In genomic region chr1:56550132-56550531, GRCh38 we compare ENCODE assay signal across 14 cellular contexts. TPM values are rescaled to one million over a fixed set of nuclear protein-coding genes. Genes with fewer than 3 reads are reported as not detected.
DNase-seq lines count a peak whose midpoint lies in the region; ATAC-seq and TF ChIP-seq lines count a peak whose summit lies in the region.
"Had no signal": no experiment of that assay in that cellular context is flagged by ENCODE, and none has a peak within 500 bp of the region (broad histone marks: within the 10 kb centered on the region; RNA-seq: fewer than 3 reads in every experiment).

No MANE protein-coding gene starts in this region.

- H3K27ac ChIP-seq in H9 (ENCODE audit: insufficient read length, low read depth, low read length): peak overlapping the region; percentile 87
- peak overlapping the region; percentile 77 for H3K27ac ChIP-seq in right cardiac atrium (ENCODE audit: low read length)
- H3K27ac ChIP-seq in neural progenitor cell: peak overlapping the region; percentile 92
- H3K27ac ChIP-seq: colonic mucosa, SJSA1 had no signal

- H3K4me1 Mint-ChIP-seq in H9: peaks cover 89 to 90% of the 10 kb centered on the region in 2 experiments
- H3K4me1 Mint-ChIP-seq in neural progenitor cell: peaks cover 67% of the 10 kb centered on the region
- no peaks in the 10 kb centered on the region for H3K4me1 Mint-ChIP-seq in activated CD4-positive, alpha-beta memory T cell treated with anti-CD3 and anti-CD28 coated beads for 36 hours (ENCODE audit: low read depth)

- CTCF ChIA-PET in activated CD4-positive, alpha-beta memory T cell treated with anti-CD3 and anti-CD28 coated beads for 36 hours (lab: Charles Lee): no interaction called here

- no peak overlapping the region for H2BK12ac ChIP-seq in H9 (ENCODE audit: insufficient read length, low read depth, low read length)

- ATAC-seq in right cardiac atrium (peak in 1 of 2 donors; percentile 43), GM21717 (IDR thresholded peaks at IDR 0.05; ENCODE audit: unreplicated experiment) (no peak), GM18909 (IDR thresholded peaks at IDR 0.05; ENCODE audit: poor library complexity, unreplicated experiment) (no peak)
- ATAC-seq: activated T-cell treated with anti-CD3 and anti-CD28 coated beads, Interleukin-2, amount 50 U/mL, for 72 hours had no signal

- H4K5ac ChIP-seq in H9 (ENCODE audit: insufficient read length, low read depth, low read length): no peak overlapping the region

- H3K27me3 Mint-ChIP-seq in H9 (ENCODE audit: low read depth) (no peaks in the 10 kb centered on the region), neural progenitor cell (ENCODE audit: insufficient read depth, low read depth) (no peaks in the 10 kb centered on the region)
- H3K27me3 Mint-ChIP-seq in activated CD4-positive, alpha-beta memory T cell treated with anti-CD3 and anti-CD28 coated beads for 36 hours: no peaks in the 10 kb centered on the region

- H3K36me3 ChIP-seq in neural progenitor cell: no peaks in the 10 kb centered on the region
- H3K36me3 ChIP-seq: colonic mucosa had no signal

- H3K27ac Mint-ChIP-seq in H9 (peak overlapping the region; percentile 97 to 100 (median 99)), neural progenitor cell (peak overlapping the region; percentile 97)
- no peak overlapping the region for H3K27ac Mint-ChIP-seq in activated CD4-positive, alpha-beta memory T cell treated with anti-CD3 and anti-CD28 coated beads for 36 hours
- H3K27ac Mint-ChIP-seq: activated T-cell treated with anti-CD3 and anti-CD28 coated beads, Interleukin-2, amount 50 U/mL, for 72 hours had no signal

- peak overlapping the region; percentile 59 for H2AK5ac ChIP-seq in H9 (ENCODE audit: insufficient read length, low read length)

- DNase-seq in H9 (peak; percentile 72), NCI-H446 treated with DMSO at 0.1 percent for 48 hours (lab: John Stamatoyannopoulos, UW) (peak; percentile 22), right cardiac atrium (no peak), neural progenitor cell (ENCODE audit: low spot score) (peak; percentile 60), HT-29 (ENCODE audit: low spot score) (no peak)
- no peak for DNase-seq in activated CD4-positive, alpha-beta memory T cell treated with anti-CD3 and anti-CD28 coated beads for 36 hours
- DNase-seq: activated T-cell treated with anti-CD3 and anti-CD28 coated beads, Interleukin-2, amount 50 U/mL, for 72 hours; colonic mucosa; DMS53; NCI-H187; NK-92 treated with Interleukin-12 subunit alpha and Interleukin-12 subunit beta, amount 100 ng/mL, for 24 hours had no signal

- H3K9me3 ChIP-seq in H9 (ENCODE audit: control insufficient read depth, low read depth, low read length): no peaks in the 10 kb centered on the region
- no peaks in the 10 kb centered on the region for H3K9me3 ChIP-seq in right cardiac atrium (ENCODE audit: control insufficient read depth, low read length)
- no peaks in the 10 kb centered on the region for H3K9me3 ChIP-seq in neural progenitor cell (ENCODE audit: low read depth)
- H3K9me3 ChIP-seq: colonic mucosa, SJSA1 had no signal

- no peaks in the 10 kb centered on the region for H3K9me3 Mint-ChIP-seq in H9
- no peaks in the 10 kb centered on the region for H3K9me3 Mint-ChIP-seq in neural progenitor cell
- H3K9me3 Mint-ChIP-seq in activated CD4-positive, alpha-beta memory T cell treated with anti-CD3 and anti-CD28 coated beads for 36 hours: no peaks in the 10 kb centered on the region

- intact Hi-C loops in right cardiac atrium (cut with DNase I): no loop called here
- intact Hi-C loops in activated CD4-positive, alpha-beta memory T cell treated with anti-CD3 and anti-CD28 coated beads for 36 hours (cut with micrococcal nuclease): no loop called here

- H4K20me1 ChIP-seq in H9 (ENCODE audit: control insufficient read depth, insufficient read depth, insufficient read length) (no peaks in the 10 kb centered on the region), neural progenitor cell (ENCODE audit: low read depth) (peaks cover 84% of the 10 kb centered on the region)

- H4K8ac ChIP-seq in H9 (replicated peaks; ENCODE audit: insufficient read length, low read depth, low read length): no peak overlapping the region

- H3K4me2 ChIP-seq in H9 (ENCODE audit: insufficient read depth, insufficient read length, low read length) (peak overlapping the region; percentile 64), neural progenitor cell (peak overlapping the region; percentile 69)

- peaks cover 53% of the 10 kb centered on the region for H3K4me1 ChIP-seq in H9 (ENCODE audit: insufficient read depth, low read length)
- H3K4me1 ChIP-seq in right cardiac atrium (ENCODE audit: control insufficient read depth, insufficient read depth, low read length): peaks cover 43% of the 10 kb centered on the region
- H3K4me1 ChIP-seq in neural progenitor cell: peaks cover 62% of the 10 kb centered on the region
- H3K4me1 ChIP-seq: colonic mucosa had no signal

- peaks cover 36% of the 10 kb centered on the region; the same call in 1 of the 2 replicates for H3K79me2 ChIP-seq in H9 (ENCODE audit: insufficient read depth, low read length)
- peaks cover 98% of the 10 kb centered on the region for H3K79me2 ChIP-seq in neural progenitor cell (ENCODE audit: low read depth)

- no peak overlapping the region for H2BK20ac ChIP-seq in H9 (ENCODE audit: low read depth, low read length, poor library complexity, severe bottlenecking)

- peaks cover 40% of the 10 kb centered on the region for H3F3A ChIP-seq in neural progenitor cell (ENCODE audit: low read depth)

- no peak overlapping the region for H3K23ac ChIP-seq in H9 (ENCODE audit: insufficient read length, low read depth, low read length)

- H3K9ac ChIP-seq in H9 (ENCODE audit: extremely low read depth, insufficient read length, low read length) (peak overlapping the region; percentile 7), neural progenitor cell (no peak overlapping the region)

- H3T11ph ChIP-seq in H9 (ENCODE audit: low read length): no peak overlapping the region

- H3K79me1 ChIP-seq in H9 (ENCODE audit: insufficient read depth, low read depth, low read length, poor library complexity, severe bottlenecking): peaks cover 8% of the 10 kb centered on the region

- H3K56ac ChIP-seq in H9 (ENCODE audit: insufficient read length, low read depth, low read length): no peak overlapping the region

- no peak overlapping the region for H2BK15ac ChIP-seq in H9 (ENCODE audit: low read depth, low read length)

- H3K23me2 ChIP-seq in H9 (ENCODE audit: insufficient read length, low read depth, low read length, poor library complexity, severe bottlenecking): peaks cover 4% of the 10 kb centered on the region

- POLR2A ChIA-PET in activated CD4-positive, alpha-beta memory T cell treated with anti-CD3 and anti-CD28 coated beads for 36 hours (lab: Charles Lee): no interaction called here

- no peak overlapping the region for H3K4me3 ChIP-seq in right cardiac atrium (ENCODE audit: low read length)
- peak overlapping the region; percentile 19 for H3K4me3 ChIP-seq in neural progenitor cell
- H3K4me3 ChIP-seq: colonic mucosa, SJSA1 had no signal

- no peak overlapping the region for H4K91ac ChIP-seq in H9 (ENCODE audit: insufficient read length, low read depth, low read length)

- no CpG with 5 or more reads among the region's 2 CpGs for WGBS in H9 (ENCODE audit: extremely low coverage, insufficient read length, low lambda C conversion rate)
- 52% methylated on average over 2 of the region's 2 CpGs for WGBS in right cardiac atrium

- H2BK120ac ChIP-seq in H9 (ENCODE audit: low read depth, low read length, poor library complexity, severe bottlenecking): no peak overlapping the region

- TF ChIP-seq CTCF in H9 (conservative IDR thresholded peaks at IDR 0.05): no peak
- no peak for TF ChIP-seq CTCF in neural progenitor cell (IDR thresholded peaks at IDR 0.05)

- H2AFZ ChIP-seq in H9 (ENCODE audit: low read length): no peak overlapping the region
- H2AFZ ChIP-seq in neural progenitor cell (replicated peaks): no peak overlapping the region

- peak overlapping the region; percentile 64 for H3K18ac ChIP-seq in H9 (ENCODE audit: insufficient read length, low read depth, low read length)

- peak overlapping the region; percentile 32 to 66; a peak in 4 of 5 replicates for H3K4me3 Mint-ChIP-seq in H9
- peak overlapping the region; percentile 43 for H3K4me3 Mint-ChIP-seq in neural progenitor cell
- no peak overlapping the region for H3K4me3 Mint-ChIP-seq in activated CD4-positive, alpha-beta memory T cell treated with anti-CD3 and anti-CD28 coated beads for 36 hours
- H3K4me3 Mint-ChIP-seq: activated T-cell treated with anti-CD3 and anti-CD28 coated beads, Interleukin-2, amount 50 U/mL, for 72 hours had no signal

- H3K14ac ChIP-seq in H9 (ENCODE audit: insufficient read depth, low read length): peak overlapping the region; percentile 18; the same call in 1 of the 2 replicates

- H2BK5ac ChIP-seq in H9 (ENCODE audit: insufficient read length, low read length): peak overlapping the region; percentile 74

- H3K36me3 Mint-ChIP-seq in H9 (ENCODE audit: insufficient read depth in 1 of 3, low read depth in 3 of 3): peaks cover 0 to 13% (median 9%) of the 10 kb centered on the region in 3 experiments; a peak in 4 of 7 replicates
- H3K36me3 Mint-ChIP-seq in neural progenitor cell: peaks cover 14% of the 10 kb centered on the region
- no peaks in the 10 kb centered on the region for H3K36me3 Mint-ChIP-seq in activated CD4-positive, alpha-beta memory T cell treated with anti-CD3 and anti-CD28 coated beads for 36 hours

- no peaks in the 10 kb centered on the region for H3K27me3 ChIP-seq in H9 (ENCODE audit: insufficient read depth, low read length)
- H3K27me3 ChIP-seq in right cardiac atrium (ENCODE audit: control insufficient read depth, insufficient read depth): no peaks in the 10 kb centered on the region
- no peaks in the 10 kb centered on the region for H3K27me3 ChIP-seq in neural progenitor cell
- H3K27me3 ChIP-seq: colonic mucosa, SJSA1 had no signal

- no peak overlapping the region for H3K4ac ChIP-seq in H9 (ENCODE audit: low read depth, low read length)

RNA-seq across cellular contexts. Expression of gene PLPP3, which starts 29.2 kb away (rescaled TPM):
- total RNA-seq in H9 (2021): 25.3 and 26.7 TPM in 2 replicates
- total RNA-seq in right cardiac atrium: 100 to 1,000 TPM in 1 of 4 donors, 10 to 100 TPM in 3; 85.4 to 120 (median 94.6) TPM
- polyA plus RNA-seq in right cardiac atrium: 47.7 TPM
- total RNA-seq in neural progenitor cell (ENCODE audit: low replicate concordance): 28.5 and 32.8 TPM in 2 replicates
- total RNA-seq in HT-29 (2014; rRNA removed; shearing (Covaris generic)): 3.8 and 5.4 TPM in 2 replicates
- total RNA-seq in activated CD4-positive, alpha-beta memory T cell treated with anti-CD3 and anti-CD28 coated beads for 36 hours: not detected
- total RNA-seq: activated T-cell treated with anti-CD3 and anti-CD28 coated beads, Interleukin-2, amount 50 U/mL, for 72 hours had no signal

Comparison
In these comparisons a context has a peak if more than half of its experiments do, and no peak if none do; other contexts are left out.
1. DNase-seq: peak in H9 (single experiment), NCI-H446 treated with DMSO at 0.1 percent for 48 hours (single experiment) and neural progenitor cell (single experiment); none in right cardiac atrium (0 of 3), HT-29 (single experiment) and activated CD4-positive, alpha-beta memory T cell treated with anti-CD3 and anti-CD28 coated beads for 36 hours (single experiment).
2. Peak in every context shown above with its lines, with median percentiles within 50 percentile points of each other: H3K27ac ChIP-seq.